ENCODE assay signal across 15 cellular contexts in the genomic region with DNA sequence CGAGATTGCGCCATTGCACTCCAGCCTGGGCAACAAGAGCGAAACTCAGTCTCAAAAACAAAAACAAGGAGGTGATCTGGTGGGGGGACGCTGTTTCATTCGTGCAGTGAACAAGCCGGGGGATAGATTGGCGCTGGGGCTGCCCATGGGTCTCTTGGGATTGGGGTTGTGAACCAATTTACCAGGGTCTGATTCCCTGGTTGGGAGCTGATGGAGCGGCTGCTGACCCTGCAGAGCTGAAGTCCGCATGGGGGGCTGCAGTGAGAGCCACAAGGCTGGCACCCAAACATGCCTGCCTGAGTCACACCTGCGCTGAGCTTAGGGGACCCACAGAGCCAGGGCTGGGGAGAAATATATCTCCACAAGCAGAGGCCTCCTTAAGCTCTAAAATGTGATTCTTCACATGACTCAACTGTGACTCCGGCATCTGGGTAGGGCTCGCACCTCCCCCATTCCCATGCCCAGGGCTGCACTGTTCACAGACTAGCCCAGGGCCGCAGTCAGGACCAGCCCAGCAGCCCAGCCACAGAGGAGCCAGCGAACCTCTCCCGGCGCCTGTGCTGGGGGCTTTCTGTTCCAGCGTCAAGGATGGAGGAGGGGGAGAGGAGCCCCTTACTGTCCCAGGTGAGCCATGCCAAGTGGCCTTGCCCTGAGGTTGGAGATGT. TPM values are rescaled to one million over a fixed set of nuclear protein-coding genes. Genes with fewer than 3 reads are reported as not detected.
DNase-seq lines count a peak whose midpoint lies in the region; ATAC-seq and TF ChIP-seq lines count a peak whose summit lies in the region.
"Had no signal": no experiment of that assay in that cellular context is flagged by ENCODE, and none has a peak within 500 bp of the region (broad histone marks: within the 10 kb centered on the region; RNA-seq: fewer than 3 reads in every experiment).

No MANE protein-coding gene starts in this region.

- 0 out of 2 replicates have a peak, but pooled peaks cover 9% of the 10 kb centered on the region for H3K79me2 ChIP-seq in SK-N-SH (ENCODE audit: insufficient read depth)
- H3K79me2 ChIP-seq in fibroblast of lung (ENCODE audit: control insufficient read depth, insufficient read depth, low read length), result no peaks in the 10 kb centered on the region
- no peaks in the 10 kb centered on the region for H3K79me2 ChIP-seq in smooth muscle cell (ENCODE audit: low read depth)

- H3K9ac ChIP-seq in SK-N-SH (peak overlapping the region; percentile 58), fibroblast of lung (ENCODE audit: insufficient read depth, low read length) (no peak overlapping the region), smooth muscle cell (ENCODE audit: low read depth) (peak overlapping the region; percentile 22)

- H3K27ac ChIP-seq in SK-N-SH (ENCODE audit: low read depth in 2 of 2, low read length in 1 of 2), result peak overlapping the region in 1 of 2 experiments; percentile 63; a peak in 2 of 4 replicates
- H3K27ac ChIP-seq in fibroblast of lung (ENCODE audit: insufficient read depth, low read length), result no peak overlapping the region
- H3K27ac ChIP-seq in smooth muscle cell (ENCODE audit: low read depth), result peak overlapping the region; percentile 53
- H3K27ac ChIP-seq: SK-N-MC had no signal

- H3K4me1 ChIP-seq in SK-N-SH (ENCODE audit: control insufficient read depth in 1 of 2, insufficient read depth in 2 of 2, low read depth in 1 of 2, low read length in 1 of 2), result peaks cover 0 to 11% of the 10 kb centered on the region in 2 experiments; a peak in 2 of 4 replicates
- peaks cover 2% of the 10 kb centered on the region for H3K4me1 ChIP-seq in fibroblast of lung (ENCODE audit: control insufficient read depth, extremely low read depth, insufficient read depth, low read length)
- peaks cover 7% of the 10 kb centered on the region for H3K4me1 ChIP-seq in smooth muscle cell (ENCODE audit: low read depth)

- no peak overlapping the region for H3K4me3 Mint-ChIP-seq in activated CD4-positive, alpha-beta T cell treated with anti-CD3 and anti-CD28 coated beads, Interleukin-2, amount 10 ng/mL, durations not matched to agents 7 days and 5 days
- H3K4me3 Mint-ChIP-seq: activated CD8-positive, alpha-beta T cell treated with anti-CD3 and anti-CD28 coated beads for 36 hours; activated naive CD8-positive, alpha-beta T cell treated with anti-CD3 and anti-CD28 coated beads, Interleukin-2, amount 10 ng/mL, durations not matched to agents 7 days and 5 days; effector memory CD8-positive, alpha-beta T cell; naive thymus-derived CD4-positive, alpha-beta T cell had no signal

- H3K4me3 ChIP-seq in H7 (ENCODE audit: insufficient read depth, low read depth, low read length), result no peak overlapping the region
- peak overlapping the region in 1 of 2 experiments; percentile 8; a peak in 1 of 4 replicates for H3K4me3 ChIP-seq in SK-N-SH (ENCODE audit: low read depth in 2 of 2, low read length in 1 of 2)
- H3K4me3 ChIP-seq in fibroblast of lung (replicated peaks in 1 of 4; ENCODE audit: control extremely low read depth in 1 of 4, insufficient read depth in 1 of 4, low read depth in 3 of 4, low read length in 4 of 4), result no peak overlapping the region
- H3K4me3 ChIP-seq in smooth muscle cell, result no peak overlapping the region
- H3K4me3 ChIP-seq: SK-N-MC had no signal

- POLR2A ChIA-PET in SK-N-SH (lab: Yijun Ruan, JAX), result no interaction called here
- POLR2A ChIA-PET in activated CD4-positive, alpha-beta T cell treated with anti-CD3 and anti-CD28 coated beads, Interleukin-2, amount 10 ng/mL, durations not matched to agents 7 days and 5 days (lab: Charles Lee), result no interaction called here

- H3K36me3 ChIP-seq in H7 (replicated peaks; ENCODE audit: control insufficient read depth, insufficient read depth, low read length), result no peaks in the 10 kb centered on the region
- H3K36me3 ChIP-seq in SK-N-SH (replicated peaks in 1 of 2; ENCODE audit: control insufficient read depth in 1 of 2, insufficient read depth in 2 of 2, low read length in 1 of 2), result no peaks in the 10 kb centered on the region
- no peaks in the 10 kb centered on the region for H3K36me3 ChIP-seq in fibroblast of lung (ENCODE audit: control insufficient read depth, insufficient read depth, low read length)
- H3K36me3 ChIP-seq in smooth muscle cell (ENCODE audit: low read depth), result no peaks in the 10 kb centered on the region

- H3K4me1 Mint-ChIP-seq in activated CD4-positive, alpha-beta T cell treated with anti-CD3 and anti-CD28 coated beads, Interleukin-2, amount 10 ng/mL, durations not matched to agents 7 days and 5 days, result peaks cover 3% of the 10 kb centered on the region

- TF ChIP-seq EP300 in SK-N-SH (IDR thresholded peaks at IDR 0.05; ENCODE audit: borderline replicate concordance in 1 of 2, low read depth in 1 of 2, low read length in 1 of 2), result no peak

- ATAC-seq in HG02870 (IDR thresholded peaks at IDR 0.05; ENCODE audit: unreplicated experiment) (no peak), HG03045 (IDR thresholded peaks at IDR 0.05; ENCODE audit: unreplicated experiment) (no peak), GM18861 (IDR thresholded peaks at IDR 0.05; ENCODE audit: unreplicated experiment) (no peak)
- ATAC-seq: activated CD8-positive, alpha-beta T cell treated with anti-CD3 and anti-CD28 coated beads for 36 hours; effector memory CD8-positive, alpha-beta T cell; naive thymus-derived CD4-positive, alpha-beta T cell had no signal

- TF ChIP-seq CTCF in SK-N-SH (IDR thresholded peaks at IDR 0.05) (no peak), fibroblast of lung (conservative IDR thresholded peaks at IDR 0.05 in 1 of 2, IDR thresholded peaks at IDR 0.05 in 1 of 2; ENCODE audit: low read depth in 1 of 2, low read length in 2 of 2) (no peak), smooth muscle cell (IDR thresholded peaks at IDR 0.05; ENCODE audit: borderline replicate concordance, insufficient read depth, poor library complexity, severe bottlenecking) (no peak)

- H3K27me3 ChIP-seq in H7 (ENCODE audit: control insufficient read depth, insufficient read depth, low read length) (peaks cover 1% of the 10 kb centered on the region), SK-N-SH (ENCODE audit: insufficient read depth) (no peaks in the 10 kb centered on the region), fibroblast of lung (ENCODE audit: control insufficient read depth, insufficient read depth, low read length) (peaks cover 3% of the 10 kb centered on the region), smooth muscle cell (ENCODE audit: low read depth) (peaks cover 3% of the 10 kb centered on the region)

- H3K9me2 ChIP-seq in SK-N-SH, result no peaks in the 10 kb centered on the region

- H4K20me1 ChIP-seq in SK-N-SH (ENCODE audit: insufficient read depth), result no peaks in the 10 kb centered on the region
- no peaks in the 10 kb centered on the region for H4K20me1 ChIP-seq in fibroblast of lung (ENCODE audit: control insufficient read depth, extremely low read depth, insufficient read depth, low read length)
- no peaks in the 10 kb centered on the region for H4K20me1 ChIP-seq in smooth muscle cell (ENCODE audit: low read depth)

- peak overlapping the region; percentile 71 for H3K4me2 ChIP-seq in SK-N-SH
- H3K4me2 ChIP-seq in fibroblast of lung (ENCODE audit: extremely low read depth, insufficient read depth, low read length), result no peak overlapping the region
- peak overlapping the region; percentile 75 for H3K4me2 ChIP-seq in smooth muscle cell

- H3F3A ChIP-seq in SK-N-SH (replicated peaks; ENCODE audit: insufficient read depth) (peaks cover 9% of the 10 kb centered on the region), smooth muscle cell (ENCODE audit: low read depth) (no peaks in the 10 kb centered on the region)

- CTCF ChIA-PET in SK-N-SH (lab: Yijun Ruan, JAX), result no interaction called here
- CTCF ChIA-PET in activated CD4-positive, alpha-beta T cell treated with anti-CD3 and anti-CD28 coated beads, Interleukin-2, amount 10 ng/mL, durations not matched to agents 7 days and 5 days (lab: Charles Lee), result interaction anchor here (0.7 kb wide), 1 partner anchor 9 kb away, joined by 3 read pairs; no protein-coding TSS in a partner anchor

- TF ChIP-seq RAD21 in SK-N-SH (IDR thresholded peaks at IDR 0.05; ENCODE audit: low read length), result no peak

- no peaks in the 10 kb centered on the region for H3K9me3 Mint-ChIP-seq in activated CD4-positive, alpha-beta T cell treated with anti-CD3 and anti-CD28 coated beads, Interleukin-2, amount 10 ng/mL, durations not matched to agents 7 days and 5 days
- H3K9me3 Mint-ChIP-seq: activated CD8-positive, alpha-beta T cell treated with anti-CD3 and anti-CD28 coated beads for 36 hours; activated naive CD8-positive, alpha-beta T cell treated with anti-CD3 and anti-CD28 coated beads, Interleukin-2, amount 10 ng/mL, durations not matched to agents 7 days and 5 days; effector memory CD8-positive, alpha-beta T cell; naive thymus-derived CD4-positive, alpha-beta T cell had no signal

- WGBS in SK-N-SH (ENCODE audit: low lambda C conversion rate), result 74% methylated on average over 15 of the region's 17 CpGs
- 63% methylated on average over 17 of the region's 17 CpGs for WGBS in smooth muscle cell (ENCODE audit: low lambda C conversion rate)

- no peak overlapping the region for H3K27ac Mint-ChIP-seq in activated CD4-positive, alpha-beta T cell treated with anti-CD3 and anti-CD28 coated beads, Interleukin-2, amount 10 ng/mL, durations not matched to agents 7 days and 5 days
- H3K27ac Mint-ChIP-seq: activated CD8-positive, alpha-beta T cell treated with anti-CD3 and anti-CD28 coated beads for 36 hours; activated naive CD8-positive, alpha-beta T cell treated with anti-CD3 and anti-CD28 coated beads, Interleukin-2, amount 10 ng/mL, durations not matched to agents 7 days and 5 days; effector memory CD8-positive, alpha-beta T cell had no signal

- H3K27me3 Mint-ChIP-seq in activated CD4-positive, alpha-beta T cell treated with anti-CD3 and anti-CD28 coated beads, Interleukin-2, amount 10 ng/mL, durations not matched to agents 7 days and 5 days, result peaks cover 4% of the 10 kb centered on the region
- H3K27me3 Mint-ChIP-seq: activated CD8-positive, alpha-beta T cell treated with anti-CD3 and anti-CD28 coated beads for 36 hours had no signal

- no peaks in the 10 kb centered on the region for H3K36me3 Mint-ChIP-seq in activated CD4-positive, alpha-beta T cell treated with anti-CD3 and anti-CD28 coated beads, Interleukin-2, amount 10 ng/mL, durations not matched to agents 7 days and 5 days (ENCODE audit: low read depth)
- H3K36me3 Mint-ChIP-seq: activated naive CD8-positive, alpha-beta T cell treated with anti-CD3 and anti-CD28 coated beads, Interleukin-2, amount 10 ng/mL, durations not matched to agents 7 days and 5 days had no signal

- DNase-seq in H7, result peak; percentile 68
- DNase-seq in SK-N-SH, result no peak
- DNase-seq in fibroblast of lung (ENCODE audit: low read depth in 2 of 2), result peak; percentile 39 to 75
- peak; percentile 10 for DNase-seq in smooth muscle cell (lab: John Stamatoyannopoulos, UW; ENCODE audit: unreplicated experiment)
- DNase-seq in activated CD4-positive, alpha-beta T cell treated with anti-CD3 and anti-CD28 coated beads, Interleukin-2, amount 10 ng/mL, durations not matched to agents 7 days and 5 days, result no peak
- DNase-seq: activated CD8-positive, alpha-beta T cell treated with anti-CD3 and anti-CD28 coated beads for 36 hours; activated naive CD8-positive, alpha-beta T cell treated with anti-CD3 and anti-CD28 coated beads, Interleukin-2, amount 10 ng/mL, durations not matched to agents 7 days and 5 days; effector memory CD8-positive, alpha-beta T cell; naive thymus-derived CD4-positive, alpha-beta T cell; small intestine; stimulated activated CD8-positive, alpha-beta memory T cell treated with anti-CD3 and anti-CD28 coated beads, Interleukin-4, amount 100 ng/mL, for 48 hours had no signal

- H2AFZ ChIP-seq in SK-N-SH (ENCODE audit: low read depth), result peak overlapping the region; percentile 72; the same call in 1 of the 2 replicates
- no peak overlapping the region for H2AFZ ChIP-seq in fibroblast of lung (ENCODE audit: low read length)
- peak overlapping the region; percentile 77 for H2AFZ ChIP-seq in smooth muscle cell (ENCODE audit: low read depth)

- H3K9me3 ChIP-seq in SK-N-SH (no peaks in the 10 kb centered on the region), fibroblast of lung (ENCODE audit: control insufficient read depth, insufficient read depth, low read depth, low read length) (no peaks in the 10 kb centered on the region), smooth muscle cell (replicated peaks; ENCODE audit: low read depth) (no peaks in the 10 kb centered on the region)

RNA-seq across cellular contexts. Expression of a gene that starts 5.0 kb away (rescaled TPM):
- 0.48 and 0.76 TPM in 2 replicates for total RNA-seq in H7 (2014; rRNA removed; shearing (Covaris generic))
- 4.7 and 6.0 TPM in 2 replicates for polyA plus RNA-seq in SK-N-SH (2012; rRNA removed)
- 3.4 and 4.4 TPM in 2 replicates for polyA plus RNA-seq in SK-N-SH (2012; cell fraction: cytosol; rRNA removed)
- polyA plus RNA-seq in SK-N-SH (2012; cell fraction: nucleus; rRNA removed), result 9.8 and 13.7 TPM in 2 replicates
- total RNA-seq in fibroblast of lung, result 1.0 and 3.0 TPM in 2 replicates
- 0.94 and 1.3 TPM in 2 replicates for polyA plus RNA-seq in fibroblast of lung
- polyA plus RNA-seq in fibroblast of lung (2012), result 1.7 and 2.1 TPM in 2 replicates
- polyA minus RNA-seq in fibroblast of lung (ENCODE audit: low replicate concordance), result 0.56 and 0.63 TPM in 2 replicates
- total RNA-seq in smooth muscle cell, result 0.67 and 2.6 TPM in 2 replicates
- polyA plus RNA-seq in smooth muscle cell, result 1.2 and 3.4 TPM in 2 replicates
- under 1 TPM; 0.75 to 0.89 TPM for total RNA-seq in activated CD4-positive, alpha-beta T cell treated with anti-CD3 and anti-CD28 coated beads, Interleukin-2, amount 10 ng/mL, durations not matched to agents 7 days and 5 days

RNA-seq across cellular contexts. Expression of a gene that starts 5.0 kb away (rescaled TPM):
- total RNA-seq in H7 (2014; rRNA removed; shearing (Covaris generic)), result 64.5 and 77.1 TPM in 2 replicates
- polyA plus RNA-seq in SK-N-SH (2012; rRNA removed), result 88.6 and 105 TPM in 2 replicates
- 51.4 and 71.2 TPM in 2 replicates for polyA plus RNA-seq in SK-N-SH (2012; cell fraction: cytosol; rRNA removed)
- polyA plus RNA-seq in SK-N-SH (2012; cell fraction: nucleus; rRNA removed), result 166 and 168 TPM in 2 replicates
- total RNA-seq in fibroblast of lung, result 49.8 and 51.0 TPM in 2 replicates
- polyA plus RNA-seq in fibroblast of lung, result 62.5 and 82.8 TPM in 2 replicates
- 50.4 and 64.3 TPM in 2 replicates for polyA plus RNA-seq in fibroblast of lung (2012)
- polyA minus RNA-seq in fibroblast of lung (ENCODE audit: low replicate concordance), result 243 and 414 TPM in 2 replicates
- total RNA-seq in smooth muscle cell, result 46.3 and 58.1 TPM in 2 replicates
- 52.0 and 60.9 TPM in 2 replicates for polyA plus RNA-seq in smooth muscle cell
- total RNA-seq in activated CD4-positive, alpha-beta T cell treated with anti-CD3 and anti-CD28 coated beads, Interleukin-2, amount 10 ng/mL, durations not matched to agents 7 days and 5 days, result 10 to 100 TPM; 91.3 to 98.2 TPM

RNA-seq across cellular contexts. Expression of a gene that starts 14.4 kb away (rescaled TPM):
- 19.0 and 22.7 TPM in 2 replicates for total RNA-seq in H7 (2014; rRNA removed; shearing (Covaris generic))
- 4.4 and 5.0 TPM in 2 replicates for polyA plus RNA-seq in SK-N-SH (2012; rRNA removed)
- polyA plus RNA-seq in SK-N-SH (2012; cell fraction: cytosol; rRNA removed), result 1.2 and 2.3 TPM in 2 replicates
- 2.0 and 2.5 TPM in 2 replicates for polyA plus RNA-seq in SK-N-SH (2012; cell fraction: nucleus; rRNA removed)
- 0.17 TPM in 1 of 2 replicates, not detected in the other for total RNA-seq in fibroblast of lung
- polyA plus RNA-seq in fibroblast of lung, result 0.64 and 0.75 TPM in 2 replicates
- 0.56 and 1.4 TPM in 2 replicates for polyA plus RNA-seq in fibroblast of lung (2012)
- 1.4 TPM in 1 of 2 replicates, not detected in the other for polyA minus RNA-seq in fibroblast of lung (ENCODE audit: low replicate concordance)
- 1.3 and 14.5 TPM in 2 replicates for total RNA-seq in smooth muscle cell
- 3.2 and 5.3 TPM in 2 replicates for polyA plus RNA-seq in smooth muscle cell
- total RNA-seq in activated CD4-positive, alpha-beta T cell treated with anti-CD3 and anti-CD28 coated beads, Interleukin-2, amount 10 ng/mL, durations not matched to agents 7 days and 5 days, result 10 to 100 TPM; 19.8 to 24.7 TPM

RNA-seq across cellular contexts. Expression of a gene that starts 24.4 kb away (rescaled TPM):
- total RNA-seq in H7 (2014; rRNA removed; shearing (Covaris generic)), result 100 and 115 TPM in 2 replicates
- 103 and 124 TPM in 2 replicates for polyA plus RNA-seq in SK-N-SH (2012; rRNA removed)
- 46.3 and 68.1 TPM in 2 replicates for polyA plus RNA-seq in SK-N-SH (2012; cell fraction: cytosol; rRNA removed)
- polyA plus RNA-seq in SK-N-SH (2012; cell fraction: nucleus; rRNA removed), result 278 and 326 TPM in 2 replicates
- total RNA-seq in fibroblast of lung, result 34.2 and 45.6 TPM in 2 replicates
- 8.8 and 11.6 TPM in 2 replicates for polyA plus RNA-seq in fibroblast of lung
- polyA plus RNA-seq in fibroblast of lung (2012), result 19.7 and 28.2 TPM in 2 replicates
- polyA minus RNA-seq in fibroblast of lung (ENCODE audit: low replicate concordance), result 1.7 and 6.2 TPM in 2 replicates
- total RNA-seq in smooth muscle cell, result 13.0 and 26.6 TPM in 2 replicates
- 32.1 and 32.3 TPM in 2 replicates for polyA plus RNA-seq in smooth muscle cell
- total RNA-seq in activated CD4-positive, alpha-beta T cell treated with anti-CD3 and anti-CD28 coated beads, Interleukin-2, amount 10 ng/mL, durations not matched to agents 7 days and 5 days, result 10 to 100 TPM; 43.6 to 49.9 TPM

RNA-seq across cellular contexts. Expression of a gene that starts 24.6 kb away (rescaled TPM):
- total RNA-seq in H7 (2014; rRNA removed; shearing (Covaris generic)), result 40.7 and 49.7 TPM in 2 replicates
- polyA plus RNA-seq in SK-N-SH (2012; rRNA removed) (55.1 and 62.4 TPM in 2 replicates), fibroblast of lung (9.8 and 13.3 TPM in 2 replicates), smooth muscle cell (24.6 and 30.2 TPM in 2 replicates)
- polyA plus RNA-seq in SK-N-SH (2012; cell fraction: cytosol; rRNA removed), result 50.3 and 52.9 TPM in 2 replicates
- 72.5 and 89.0 TPM in 2 replicates for polyA plus RNA-seq in SK-N-SH (2012; cell fraction: nucleus; rRNA removed)
- total RNA-seq in fibroblast of lung (6.2 and 6.9 TPM in 2 replicates), smooth muscle cell (5.0 and 8.1 TPM in 2 replicates)
- polyA plus RNA-seq in fibroblast of lung (2012), result 16.9 and 28.1 TPM in 2 replicates
- 2.6 and 9.2 TPM in 2 replicates for polyA minus RNA-seq in fibroblast of lung (ENCODE audit: low replicate concordance)
- 10 to 100 TPM; 30.2 to 33.8 TPM for total RNA-seq in activated CD4-positive, alpha-beta T cell treated with anti-CD3 and anti-CD28 coated beads, Interleukin-2, amount 10 ng/mL, durations not matched to agents 7 days and 5 days

Comparison
In these comparisons a context has a peak if more than half of its experiments do, and no peak if none do; other contexts are left out.
1. DNase-seq: peak in H7 (single experiment), fibroblast of lung (2 of 2) and smooth muscle cell (single experiment); none in SK-N-SH (single experiment) and activated CD4-positive, alpha-beta T cell treated with anti-CD3 and anti-CD28 coated beads, Interleukin-2, amount 10 ng/mL, durations not matched to agents 7 days and 5 days (single experiment).